Comparison of ENCODE assay signal across 9 cellular contexts in the genomic region with DNA sequence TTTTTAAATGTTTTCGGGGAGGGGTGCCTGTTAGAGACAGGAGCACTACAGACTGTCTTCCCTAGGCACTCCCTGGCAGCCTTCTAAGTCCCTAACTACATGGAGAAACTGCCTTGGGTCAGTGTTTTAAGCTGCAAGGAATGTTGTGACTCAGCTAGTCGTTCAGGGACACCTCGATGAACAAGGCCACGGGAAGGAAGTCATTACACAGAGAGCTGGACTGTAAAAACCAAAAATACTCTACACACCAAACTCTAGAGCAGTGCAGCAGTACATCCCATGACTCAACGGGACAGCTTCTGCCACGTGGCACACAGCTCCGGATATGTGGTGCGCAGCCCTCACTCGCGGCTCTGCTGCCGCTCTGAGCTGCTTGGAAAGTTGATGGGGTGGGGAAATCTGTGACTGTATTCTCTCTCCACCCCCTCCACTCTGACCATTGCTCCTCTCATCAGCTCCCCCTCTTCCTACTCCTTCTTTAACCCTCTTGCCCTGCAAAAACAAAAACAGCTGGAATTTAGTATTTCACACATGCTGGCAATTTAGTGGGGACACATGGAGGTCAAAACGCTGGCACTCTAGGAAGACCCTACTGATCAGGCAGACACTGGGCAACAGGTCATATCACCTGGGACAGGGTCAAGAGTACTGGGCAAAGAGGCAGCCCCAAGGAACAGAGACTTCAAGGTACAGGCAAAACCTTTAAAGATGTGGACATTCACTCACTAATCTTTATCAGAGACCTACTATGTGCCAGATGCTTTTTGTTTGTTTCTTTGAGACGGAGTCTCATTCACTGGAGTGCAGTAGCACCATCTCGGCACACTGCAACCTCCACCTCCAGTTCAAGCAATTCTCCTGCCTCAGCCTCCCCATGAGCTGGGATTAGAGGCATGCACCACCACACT. TPM values are rescaled to one million over a fixed set of nuclear protein-coding genes. Genes with fewer than 3 reads are reported as not detected.
DNase-seq lines count a peak whose midpoint lies in the region; ATAC-seq and TF ChIP-seq lines count a peak whose summit lies in the region.
"Had no signal": no experiment of that assay in that cellular context is flagged by ENCODE, and none has a peak within 500 bp of the region (broad histone marks: within the 10 kb centered on the region; RNA-seq: fewer than 3 reads in every experiment).

No MANE protein-coding gene starts in this region.

- no peaks in the 10 kb centered on the region for H3K9me3 ChIP-seq in thyroid gland
- H3K9me3 ChIP-seq: neutrophil had no signal

- TF ChIP-seq CTCF in GM20000 (IDR thresholded peaks at IDR 0.05; ENCODE audit: extremely low read depth, missing control alignments) (no peak), thyroid gland (IDR thresholded peaks at IDR 0.05) (no peak)

- DNase-seq in GM20000 (ENCODE audit: low spot score) (peak; percentile 66), MV-4-11 (lab: John Stamatoyannopoulos, UW) (peak; percentile 86), occipital lobe (lab: John Stamatoyannopoulos, UW) (peak; percentile 40), thyroid gland (peak; percentile 75 to 76), NCI-H1092 (lab: John Stamatoyannopoulos, UW) (no peak)
- DNase-seq in activated CD8-positive, alpha-beta memory T cell treated with anti-CD3 and anti-CD28 coated beads, Interleukin-2, amount 50 U/mL, for 48 hours: peak; percentile 75

- H3K4me3 ChIP-seq in ACC112 (ENCODE audit: low read depth, low read length) (peak overlapping the region; percentile 28; the same call in 1 of the 2 replicates), thyroid gland (replicated peaks in 1 of 3) (no peak overlapping the region)

- intact Hi-C loops in thyroid gland (cut with DNase I): loop anchor here (10.0 kb wide), 1 partner anchor 185 kb away; no protein-coding TSS in a partner anchor

- H3K27ac ChIP-seq in ACC112 (ENCODE audit: low read depth, low read length) (peak overlapping the region; percentile 93), thyroid gland (peak overlapping the region; percentile 65 to 86 (median 82))
- H3K27ac ChIP-seq: neutrophil had no signal

- peak; percentile 94 for ATAC-seq in esophagus mucosa

- 31 to 35% methylated on average over 12 to 14 of the region's 14 CpGs for WGBS in thyroid gland, 2 donors

- no peaks in the 10 kb centered on the region for H3K36me3 ChIP-seq in ACC112 (ENCODE audit: insufficient read depth, low read length)
- no peaks in the 10 kb centered on the region for H3K36me3 ChIP-seq in thyroid gland
- H3K36me3 ChIP-seq: neutrophil had no signal

- H3K4me1 ChIP-seq in ACC112 (ENCODE audit: control insufficient read depth, insufficient read depth, low read length, unreplicated experiment) (peaks cover 23% of the 10 kb centered on the region), thyroid gland (peaks cover 11 to 24% of the 10 kb centered on the region in 2 donors)

- H2AFZ ChIP-seq in ACC112 (ENCODE audit: low read length, unreplicated experiment): peak overlapping the region; percentile 80

- no peaks in the 10 kb centered on the region for H3K79me2 ChIP-seq in ACC112 (ENCODE audit: control insufficient read depth, insufficient read depth, low read length, unreplicated experiment)

- H3K27me3 ChIP-seq in ACC112 (ENCODE audit: insufficient read depth, low read length) (no peaks in the 10 kb centered on the region), thyroid gland (no peaks in the 10 kb centered on the region)

- peak in 1 of 2 donors; percentile 40 for TF ChIP-seq POLR2A in thyroid gland (IDR thresholded peaks at IDR 0.05)

RNA-seq across cellular contexts. Expression of gene LPIN3, which starts 10.9 kb away (rescaled TPM):
- total RNA-seq in esophagus mucosa: 15.7 TPM
- 0.16 TPM for total RNA-seq in occipital lobe
- total RNA-seq in thyroid gland: 10 to 100 TPM; 33.5 to 53.5 (median 42.1) TPM

RNA-seq across cellular contexts. Expression of gene ZHX3, which starts 12.2 kb away (rescaled TPM):
- 21.1 TPM for total RNA-seq in esophagus mucosa
- total RNA-seq in occipital lobe: 18.9 TPM
- total RNA-seq in thyroid gland: 10 to 100 TPM; 57.8 to 74.8 (median 60.5) TPM

RNA-seq across cellular contexts. Expression of gene EMILIN3, which starts 36.9 kb away (rescaled TPM):
- total RNA-seq in esophagus mucosa: 0.12 TPM
- total RNA-seq in occipital lobe: 3.1 TPM
- total RNA-seq in thyroid gland: 1 to 10 TPM in 1 of 4 donors, under 1 TPM in 3; 0.27 to 1.3 (median 0.61) TPM

Comparison
In these comparisons a context has a peak if more than half of its experiments do, and no peak if none do; other contexts are left out.
1. RNA of gene LPIN3, which starts 10.9 kb away (total RNA-seq): 33.5 to 53.5 TPM in thyroid gland and 15.7 TPM in esophagus mucosa (single experiment); 0.16 TPM in occipital lobe (single experiment); every median in the first group is over 10 times any median in the second.